In the genomic region with DNA sequence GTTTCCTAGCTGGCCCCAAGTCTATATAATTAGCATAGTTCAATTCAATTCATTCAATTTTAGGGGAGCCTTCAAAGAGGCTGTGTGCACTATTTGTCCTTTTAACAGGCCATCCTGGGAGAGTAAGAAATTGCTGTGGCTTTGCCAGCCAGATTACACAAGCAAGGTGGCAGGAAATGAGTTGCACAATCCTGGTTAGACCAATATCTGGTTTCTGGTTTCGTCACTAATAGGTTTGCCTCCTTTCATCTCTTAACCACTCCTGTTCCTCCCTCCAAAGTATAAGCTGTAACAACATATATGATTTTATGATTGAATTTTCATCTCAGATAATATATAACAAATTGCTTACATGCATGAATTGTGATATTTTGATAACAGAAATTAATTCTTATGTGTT, we compare ENCODE assay signal across 10 cellular contexts.
DNase-seq lines count a peak whose midpoint lies in the region; ATAC-seq and TF ChIP-seq lines count a peak whose summit lies in the region.
"Had no signal": no experiment of that assay in that cellular context is flagged by ENCODE, and none has a peak within 500 bp of the region (broad histone marks: within the 10 kb centered on the region; RNA-seq: fewer than 3 reads in every experiment).

No MANE protein-coding gene starts in this region.

- no peak for TF ChIP-seq CTCF in epithelial cell of esophagus (IDR thresholded peaks at IDR 0.05; ENCODE audit: insufficient read depth, low read depth, low read length, missing control alignments)

- DNase-seq in NCI-H2081 (lab: John Stamatoyannopoulos, UW) (peak; percentile 22 to 66), NCI-H2081 treated with DMSO at 0.1 percent for 48 hours (lab: John Stamatoyannopoulos, UW) (no peak), NCI-H460 (ENCODE audit: extremely low read depth, low read depth) (peak; percentile 40), epithelial cell of esophagus (ENCODE audit: low read depth) (peak; percentile 89), renal cortical epithelial cell (ENCODE audit: low read depth) (peak; percentile 90)
- no peak for DNase-seq in effector CD4-positive, alpha-beta T cell
- DNase-seq: stimulated activated CD4-positive, alpha-beta T cell treated with anti-CD3 and anti-CD28 coated beads, Interleukin-15, amount 100 ng/mL, for 24 hours had no signal

- ATAC-seq in HG03097 (IDR thresholded peaks at IDR 0.05; ENCODE audit: low FRiP score, unreplicated experiment) (no peak), HG03460 (IDR thresholded peaks at IDR 0.05; ENCODE audit: unreplicated experiment) (no peak)

- no peak overlapping the region for H3K4me3 ChIP-seq in epithelial cell of esophagus (ENCODE audit: low read length)
- H3K4me3 ChIP-seq: SJCRH30 had no signal

Comparison
In these comparisons a context has a peak if more than half of its experiments do, and no peak if none do; other contexts are left out.
1. DNase-seq: peak in NCI-H2081 (2 of 2), NCI-H460 (single experiment), epithelial cell of esophagus (single experiment) and renal cortical epithelial cell (single experiment); none in NCI-H2081 treated with DMSO at 0.1 percent for 48 hours (single experiment) and effector CD4-positive, alpha-beta T cell (single experiment).